In the genomic region with DNA sequence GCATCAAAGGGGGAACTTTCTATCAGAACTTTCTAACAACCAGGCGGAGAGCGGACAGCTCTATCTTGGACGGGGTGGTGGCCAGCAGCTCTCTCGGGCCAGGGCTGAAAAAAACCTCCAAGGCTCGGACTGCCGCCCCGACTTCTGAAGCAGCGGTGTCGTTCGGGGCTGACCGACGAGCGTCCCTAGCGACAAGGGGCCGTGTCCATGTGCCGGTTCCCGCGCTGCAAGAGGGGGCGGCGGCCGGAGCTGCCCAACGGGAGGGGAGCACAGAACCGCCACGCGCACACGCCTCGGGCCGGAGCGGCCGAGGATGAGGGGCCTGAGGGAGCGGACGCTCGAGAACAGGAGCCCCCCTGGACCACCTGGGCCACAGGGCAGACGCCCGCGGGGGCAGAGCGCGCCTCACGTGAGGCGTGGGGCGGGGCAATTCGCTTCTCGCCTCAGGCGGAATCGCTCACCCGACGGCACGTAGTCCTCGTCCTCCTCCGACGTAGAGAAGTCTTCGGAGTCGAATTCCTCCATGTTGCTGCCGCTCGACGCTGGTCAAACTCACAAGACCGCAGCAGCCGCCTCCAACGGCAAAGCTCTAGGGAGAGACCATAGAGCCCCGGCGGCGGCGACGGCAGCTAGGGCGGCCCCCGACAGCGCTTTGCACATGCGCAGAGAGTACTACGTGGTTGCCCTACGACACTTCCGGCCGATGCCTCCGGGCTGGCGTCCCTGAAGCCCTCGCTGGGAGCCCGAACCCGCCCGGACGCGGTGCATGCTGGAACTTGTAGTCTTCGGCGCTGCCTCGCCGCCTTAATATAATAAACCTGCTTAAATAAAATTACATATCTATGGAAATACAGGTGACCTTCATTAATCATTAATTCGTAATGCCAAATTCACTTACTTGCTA, we compare ENCODE assay signal across 1 cellular context.
TF ChIP-seq lines count a peak whose summit lies in the region.

A gene (minus strand): TSS at position 676 of the 904 bp plus-strand sequence. CDS start 151 bp downstream, at position 525.

TF ChIP-seq in GM12878, 131 proteins besides CTCF, POLR2A, EP300 and RAD21 (continued from another document and continues in another):
- TF ChIP-seq, protein P1, sequence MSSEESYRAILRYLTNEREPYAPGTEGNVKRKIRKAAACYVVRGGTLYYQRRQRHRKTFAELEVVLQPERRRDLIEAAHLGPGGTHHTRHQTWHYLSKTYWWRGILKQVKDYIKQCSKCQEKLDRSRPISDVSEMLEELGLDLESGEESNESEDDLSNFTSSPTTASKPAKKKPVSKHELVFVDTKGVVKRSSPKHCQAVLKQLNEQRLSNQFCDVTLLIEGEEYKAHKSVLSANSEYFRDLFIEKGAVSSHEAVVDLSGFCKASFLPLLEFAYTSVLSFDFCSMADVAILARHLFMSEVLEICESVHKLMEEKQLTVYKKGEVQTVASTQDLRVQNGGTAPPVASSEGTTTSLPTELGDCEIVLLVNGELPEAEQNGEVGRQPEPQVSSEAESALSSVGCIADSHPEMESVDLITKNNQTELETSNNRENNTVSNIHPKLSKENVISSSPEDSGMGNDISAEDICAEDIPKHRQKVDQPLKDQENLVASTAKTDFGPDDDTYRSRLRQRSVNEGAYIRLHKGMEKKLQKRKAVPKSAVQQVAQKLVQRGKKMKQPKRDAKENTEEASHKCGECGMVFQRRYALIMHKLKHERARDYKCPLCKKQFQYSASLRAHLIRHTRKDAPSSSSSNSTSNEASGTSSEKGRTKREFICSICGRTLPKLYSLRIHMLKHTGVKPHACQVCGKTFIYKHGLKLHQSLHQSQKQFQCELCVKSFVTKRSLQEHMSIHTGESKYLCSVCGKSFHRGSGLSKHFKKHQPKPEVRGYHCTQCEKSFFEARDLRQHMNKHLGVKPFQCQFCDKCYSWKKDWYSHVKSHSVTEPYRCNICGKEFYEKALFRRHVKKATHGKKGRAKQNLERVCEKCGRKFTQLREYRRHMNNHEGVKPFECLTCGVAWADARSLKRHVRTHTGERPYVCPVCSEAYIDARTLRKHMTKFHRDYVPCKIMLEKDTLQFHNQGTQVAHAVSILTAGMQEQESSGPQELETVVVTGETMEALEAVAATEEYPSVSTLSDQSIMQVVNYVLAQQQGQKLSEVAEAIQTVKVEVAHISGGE (CRISPR knock-in tag; IDR thresholded peaks at IDR 0.05): no peak
- TF ChIP-seq SIN3A (IDR thresholded peaks at IDR 0.05; ENCODE audit: low read depth, low read length): peak; percentile 87
- peak; percentile 93 for TF ChIP-seq MXI1 (IDR thresholded peaks at IDR 0.05; ENCODE audit: low read depth, low read length)
- peak; percentile 40; the same call in 1 of the 2 replicates for TF ChIP-seq ZNF217 (IDR thresholded peaks at IDR 0.05)
- TF ChIP-seq, protein P2, sequence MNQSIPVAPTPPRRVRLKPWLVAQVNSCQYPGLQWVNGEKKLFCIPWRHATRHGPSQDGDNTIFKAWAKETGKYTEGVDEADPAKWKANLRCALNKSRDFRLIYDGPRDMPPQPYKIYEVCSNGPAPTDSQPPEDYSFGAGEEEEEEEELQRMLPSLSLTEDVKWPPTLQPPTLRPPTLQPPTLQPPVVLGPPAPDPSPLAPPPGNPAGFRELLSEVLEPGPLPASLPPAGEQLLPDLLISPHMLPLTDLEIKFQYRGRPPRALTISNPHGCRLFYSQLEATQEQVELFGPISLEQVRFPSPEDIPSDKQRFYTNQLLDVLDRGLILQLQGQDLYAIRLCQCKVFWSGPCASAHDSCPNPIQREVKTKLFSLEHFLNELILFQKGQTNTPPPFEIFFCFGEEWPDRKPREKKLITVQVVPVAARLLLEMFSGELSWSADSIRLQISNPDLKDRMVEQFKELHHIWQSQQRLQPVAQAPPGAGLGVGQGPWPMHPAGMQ (IDR thresholded peaks at IDR 0.05; ENCODE audit: borderline replicate concordance): no peak
- TF ChIP-seq ATF7 (IDR thresholded peaks at IDR 0.05; ENCODE audit: low read depth): no peak
- TF ChIP-seq SREBF2 (IDR thresholded peaks at IDR 0.05; ENCODE audit: low read length): no peak
- no peak for TF ChIP-seq ZSCAN29 (IDR thresholded peaks at IDR 0.05)
- TF ChIP-seq, protein P3, sequence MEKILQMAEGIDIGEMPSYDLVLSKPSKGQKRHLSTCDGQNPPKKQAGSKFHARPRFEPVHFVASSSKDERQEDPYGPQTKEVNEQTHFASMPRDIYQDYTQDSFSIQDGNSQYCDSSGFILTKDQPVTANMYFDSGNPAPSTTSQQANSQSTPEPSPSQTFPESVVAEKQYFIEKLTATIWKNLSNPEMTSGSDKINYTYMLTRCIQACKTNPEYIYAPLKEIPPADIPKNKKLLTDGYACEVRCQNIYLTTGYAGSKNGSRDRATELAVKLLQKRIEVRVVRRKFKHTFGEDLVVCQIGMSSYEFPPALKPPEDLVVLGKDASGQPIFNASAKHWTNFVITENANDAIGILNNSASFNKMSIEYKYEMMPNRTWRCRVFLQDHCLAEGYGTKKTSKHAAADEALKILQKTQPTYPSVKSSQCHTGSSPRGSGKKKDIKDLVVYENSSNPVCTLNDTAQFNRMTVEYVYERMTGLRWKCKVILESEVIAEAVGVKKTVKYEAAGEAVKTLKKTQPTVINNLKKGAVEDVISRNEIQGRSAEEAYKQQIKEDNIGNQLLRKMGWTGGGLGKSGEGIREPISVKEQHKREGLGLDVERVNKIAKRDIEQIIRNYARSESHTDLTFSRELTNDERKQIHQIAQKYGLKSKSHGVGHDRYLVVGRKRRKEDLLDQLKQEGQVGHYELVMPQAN (conservative IDR thresholded peaks at IDR 0.05): peak; percentile 97
- TF ChIP-seq, protein P4, sequence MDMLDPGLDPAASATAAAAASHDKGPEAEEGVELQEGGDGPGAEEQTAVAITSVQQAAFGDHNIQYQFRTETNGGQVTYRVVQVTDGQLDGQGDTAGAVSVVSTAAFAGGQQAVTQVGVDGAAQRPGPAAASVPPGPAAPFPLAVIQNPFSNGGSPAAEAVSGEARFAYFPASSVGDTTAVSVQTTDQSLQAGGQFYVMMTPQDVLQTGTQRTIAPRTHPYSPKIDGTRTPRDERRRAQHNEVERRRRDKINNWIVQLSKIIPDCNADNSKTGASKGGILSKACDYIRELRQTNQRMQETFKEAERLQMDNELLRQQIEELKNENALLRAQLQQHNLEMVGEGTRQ (IDR thresholded peaks at IDR 0.05; ENCODE audit: borderline replicate concordance, low read depth, low read length): peak; percentile 46
- TF ChIP-seq, protein P5, sequence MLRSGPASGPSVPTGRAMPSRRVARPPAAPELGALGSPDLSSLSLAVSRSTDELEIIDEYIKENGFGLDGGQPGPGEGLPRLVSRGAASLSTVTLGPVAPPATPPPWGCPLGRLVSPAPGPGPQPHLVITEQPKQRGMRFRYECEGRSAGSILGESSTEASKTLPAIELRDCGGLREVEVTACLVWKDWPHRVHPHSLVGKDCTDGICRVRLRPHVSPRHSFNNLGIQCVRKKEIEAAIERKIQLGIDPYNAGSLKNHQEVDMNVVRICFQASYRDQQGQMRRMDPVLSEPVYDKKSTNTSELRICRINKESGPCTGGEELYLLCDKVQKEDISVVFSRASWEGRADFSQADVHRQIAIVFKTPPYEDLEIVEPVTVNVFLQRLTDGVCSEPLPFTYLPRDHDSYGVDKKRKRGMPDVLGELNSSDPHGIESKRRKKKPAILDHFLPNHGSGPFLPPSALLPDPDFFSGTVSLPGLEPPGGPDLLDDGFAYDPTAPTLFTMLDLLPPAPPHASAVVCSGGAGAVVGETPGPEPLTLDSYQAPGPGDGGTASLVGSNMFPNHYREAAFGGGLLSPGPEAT (IDR thresholded peaks at IDR 0.05; ENCODE audit: low read depth): no peak
- TF ChIP-seq, protein P6, sequence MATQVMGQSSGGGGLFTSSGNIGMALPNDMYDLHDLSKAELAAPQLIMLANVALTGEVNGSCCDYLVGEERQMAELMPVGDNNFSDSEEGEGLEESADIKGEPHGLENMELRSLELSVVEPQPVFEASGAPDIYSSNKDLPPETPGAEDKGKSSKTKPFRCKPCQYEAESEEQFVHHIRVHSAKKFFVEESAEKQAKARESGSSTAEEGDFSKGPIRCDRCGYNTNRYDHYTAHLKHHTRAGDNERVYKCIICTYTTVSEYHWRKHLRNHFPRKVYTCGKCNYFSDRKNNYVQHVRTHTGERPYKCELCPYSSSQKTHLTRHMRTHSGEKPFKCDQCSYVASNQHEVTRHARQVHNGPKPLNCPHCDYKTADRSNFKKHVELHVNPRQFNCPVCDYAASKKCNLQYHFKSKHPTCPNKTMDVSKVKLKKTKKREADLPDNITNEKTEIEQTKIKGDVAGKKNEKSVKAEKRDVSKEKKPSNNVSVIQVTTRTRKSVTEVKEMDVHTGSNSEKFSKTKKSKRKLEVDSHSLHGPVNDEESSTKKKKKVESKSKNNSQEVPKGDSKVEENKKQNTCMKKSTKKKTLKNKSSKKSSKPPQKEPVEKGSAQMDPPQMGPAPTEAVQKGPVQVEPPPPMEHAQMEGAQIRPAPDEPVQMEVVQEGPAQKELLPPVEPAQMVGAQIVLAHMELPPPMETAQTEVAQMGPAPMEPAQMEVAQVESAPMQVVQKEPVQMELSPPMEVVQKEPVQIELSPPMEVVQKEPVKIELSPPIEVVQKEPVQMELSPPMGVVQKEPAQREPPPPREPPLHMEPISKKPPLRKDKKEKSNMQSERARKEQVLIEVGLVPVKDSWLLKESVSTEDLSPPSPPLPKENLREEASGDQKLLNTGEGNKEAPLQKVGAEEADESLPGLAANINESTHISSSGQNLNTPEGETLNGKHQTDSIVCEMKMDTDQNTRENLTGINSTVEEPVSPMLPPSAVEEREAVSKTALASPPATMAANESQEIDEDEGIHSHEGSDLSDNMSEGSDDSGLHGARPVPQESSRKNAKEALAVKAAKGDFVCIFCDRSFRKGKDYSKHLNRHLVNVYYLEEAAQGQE (IDR thresholded peaks at IDR 0.05; ENCODE audit: low read depth, low read length): no peak
- no peak for TF ChIP-seq CBX3 (IDR thresholded peaks at IDR 0.05; ENCODE audit: borderline replicate concordance, low read depth)
- TF ChIP-seq, protein P7, sequence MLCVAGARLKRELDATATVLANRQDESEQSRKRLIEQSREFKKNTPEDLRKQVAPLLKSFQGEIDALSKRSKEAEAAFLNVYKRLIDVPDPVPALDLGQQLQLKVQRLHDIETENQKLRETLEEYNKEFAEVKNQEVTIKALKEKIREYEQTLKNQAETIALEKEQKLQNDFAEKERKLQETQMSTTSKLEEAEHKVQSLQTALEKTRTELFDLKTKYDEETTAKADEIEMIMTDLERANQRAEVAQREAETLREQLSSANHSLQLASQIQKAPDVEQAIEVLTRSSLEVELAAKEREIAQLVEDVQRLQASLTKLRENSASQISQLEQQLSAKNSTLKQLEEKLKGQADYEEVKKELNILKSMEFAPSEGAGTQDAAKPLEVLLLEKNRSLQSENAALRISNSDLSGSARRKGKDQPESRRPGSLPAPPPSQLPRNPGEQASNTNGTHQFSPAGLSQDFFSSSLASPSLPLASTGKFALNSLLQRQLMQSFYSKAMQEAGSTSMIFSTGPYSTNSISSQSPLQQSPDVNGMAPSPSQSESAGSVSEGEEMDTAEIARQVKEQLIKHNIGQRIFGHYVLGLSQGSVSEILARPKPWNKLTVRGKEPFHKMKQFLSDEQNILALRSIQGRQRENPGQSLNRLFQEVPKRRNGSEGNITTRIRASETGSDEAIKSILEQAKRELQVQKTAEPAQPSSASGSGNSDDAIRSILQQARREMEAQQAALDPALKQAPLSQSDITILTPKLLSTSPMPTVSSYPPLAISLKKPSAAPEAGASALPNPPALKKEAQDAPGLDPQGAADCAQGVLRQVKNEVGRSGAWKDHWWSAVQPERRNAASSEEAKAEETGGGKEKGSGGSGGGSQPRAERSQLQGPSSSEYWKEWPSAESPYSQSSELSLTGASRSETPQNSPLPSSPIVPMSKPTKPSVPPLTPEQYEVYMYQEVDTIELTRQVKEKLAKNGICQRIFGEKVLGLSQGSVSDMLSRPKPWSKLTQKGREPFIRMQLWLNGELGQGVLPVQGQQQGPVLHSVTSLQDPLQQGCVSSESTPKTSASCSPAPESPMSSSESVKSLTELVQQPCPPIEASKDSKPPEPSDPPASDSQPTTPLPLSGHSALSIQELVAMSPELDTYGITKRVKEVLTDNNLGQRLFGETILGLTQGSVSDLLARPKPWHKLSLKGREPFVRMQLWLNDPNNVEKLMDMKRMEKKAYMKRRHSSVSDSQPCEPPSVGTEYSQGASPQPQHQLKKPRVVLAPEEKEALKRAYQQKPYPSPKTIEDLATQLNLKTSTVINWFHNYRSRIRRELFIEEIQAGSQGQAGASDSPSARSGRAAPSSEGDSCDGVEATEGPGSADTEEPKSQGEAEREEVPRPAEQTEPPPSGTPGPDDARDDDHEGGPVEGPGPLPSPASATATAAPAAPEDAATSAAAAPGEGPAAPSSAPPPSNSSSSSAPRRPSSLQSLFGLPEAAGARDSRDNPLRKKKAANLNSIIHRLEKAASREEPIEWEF (IDR thresholded peaks at IDR 0.05; ENCODE audit: insufficient replicate concordance, low read depth, low read length): no peak
- no peak for TF ChIP-seq SMAD1 (IDR thresholded peaks at IDR 0.05; ENCODE audit: low read depth, partially characterized antibody)
- TF ChIP-seq ZBED1 (IDR thresholded peaks at IDR 0.05; ENCODE audit: borderline replicate concordance): no peak
- no peak for TF ChIP-seq SMC3 (IDR thresholded peaks at IDR 0.05; ENCODE audit: borderline replicate concordance, low read length)
- TF ChIP-seq MEF2B (IDR thresholded peaks at IDR 0.05; ENCODE audit: partially characterized antibody, poor library complexity, severe bottlenecking): no peak
- TF ChIP-seq CHD4 (IDR thresholded peaks at IDR 0.05): no peak
- no peak for TF ChIP-seq TCF7 (IDR thresholded peaks at IDR 0.05; ENCODE audit: borderline replicate concordance)
- TF ChIP-seq NFYA (IDR thresholded peaks at IDR 0.05; ENCODE audit: borderline replicate concordance, low read depth, low read length): no peak
- TF ChIP-seq TARDBP (IDR thresholded peaks at IDR 0.05; ENCODE audit: borderline replicate concordance): no peak; the same call in 1 of the 2 replicates
- TF ChIP-seq, protein P8, sequence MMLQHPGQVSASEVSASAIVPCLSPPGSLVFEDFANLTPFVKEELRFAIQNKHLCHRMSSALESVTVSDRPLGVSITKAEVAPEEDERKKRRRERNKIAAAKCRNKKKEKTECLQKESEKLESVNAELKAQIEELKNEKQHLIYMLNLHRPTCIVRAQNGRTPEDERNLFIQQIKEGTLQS (IDR thresholded peaks at IDR 0.05; ENCODE audit: borderline replicate concordance, extremely low read depth, low read depth, low read length): no peak
- TF ChIP-seq, protein P9, sequence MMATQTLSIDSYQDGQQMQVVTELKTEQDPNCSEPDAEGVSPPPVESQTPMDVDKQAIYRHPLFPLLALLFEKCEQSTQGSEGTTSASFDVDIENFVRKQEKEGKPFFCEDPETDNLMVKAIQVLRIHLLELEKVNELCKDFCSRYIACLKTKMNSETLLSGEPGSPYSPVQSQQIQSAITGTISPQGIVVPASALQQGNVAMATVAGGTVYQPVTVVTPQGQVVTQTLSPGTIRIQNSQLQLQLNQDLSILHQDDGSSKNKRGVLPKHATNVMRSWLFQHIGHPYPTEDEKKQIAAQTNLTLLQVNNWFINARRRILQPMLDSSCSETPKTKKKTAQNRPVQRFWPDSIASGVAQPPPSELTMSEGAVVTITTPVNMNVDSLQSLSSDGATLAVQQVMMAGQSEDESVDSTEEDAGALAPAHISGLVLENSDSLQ (IDR thresholded peaks at IDR 0.05): no peak
- peak; percentile 82 for TF ChIP-seq DPF2 (IDR thresholded peaks at IDR 0.05)
- TF ChIP-seq CHD1 (IDR thresholded peaks at IDR 0.05; ENCODE audit: low read depth, low read length): no peak
- TF ChIP-seq RELA (IDR thresholded peaks at IDR 0.05; ENCODE audit: borderline replicate concordance, partially characterized antibody): no peak
- TF ChIP-seq ASH2L (IDR thresholded peaks at IDR 0.05; ENCODE audit: borderline replicate concordance, low read depth): no peak
